Comparison of ENCODE assay signal across 23 cellular contexts in genomic region chr3:184945886-184946625, GRCh38.
"Had no signal": no experiment of that assay in that cellular context is flagged by ENCODE, and none has a peak within 500 bp of the region (broad histone marks: within the 10 kb centered on the region; RNA-seq: fewer than 3 reads in every experiment).

No MANE protein-coding gene starts in this region.

- H3K4me2 ChIP-seq: neural progenitor cell, smooth muscle cell had no signal

- ATAC-seq: gastroesophageal sphincter; left colon; naive thymus-derived CD4-positive, alpha-beta T cell; stimulated activated memory B cell treated with anti-CD40 and anti-IgM and Interleukin-4, amounts not matched to agents 10 μg/mL and 1 μg/mL and 100 μg/mL, for 72 hours had no signal

- H3K4me3 Mint-ChIP-seq: activated B cell treated with CpG ODN at 0.5 μM for 24 hours; activated CD4-positive, alpha-beta memory T cell treated with anti-CD3 and anti-CD28 coated beads for 36 hours; activated naive CD8-positive, alpha-beta T cell treated with anti-CD3 and anti-CD28 coated beads, Interleukin-2, amount 10 ng/mL, durations not matched to agents 7 days and 5 days; naive thymus-derived CD4-positive, alpha-beta T cell; neural progenitor cell; stimulated activated memory B cell treated with anti-CD40 and anti-IgM and Interleukin-4, amounts not matched to agents 10 μg/mL and 1 μg/mL and 100 μg/mL, for 72 hours had no signal

- H3K4me1 Mint-ChIP-seq: activated B cell treated with CpG ODN at 0.5 μM for 24 hours, neural progenitor cell had no signal

- H3K36me3 ChIP-seq: neural progenitor cell had no signal

- H3K27me3 ChIP-seq: gastroesophageal sphincter, neural progenitor cell, sigmoid colon, stomach, suprapubic skin, tibial nerve had no signal

- H3K9ac ChIP-seq: neural progenitor cell had no signal

- H2AFZ ChIP-seq: neural progenitor cell had no signal

- H3K4me1 ChIP-seq: gastroesophageal sphincter, sigmoid colon, stomach, suprapubic skin, tibial nerve had no signal

- H3K27ac ChIP-seq: epithelial cell of prostate, gastroesophageal sphincter, neural progenitor cell, sigmoid colon, stomach, suprapubic skin, tibial nerve had no signal

- H3K9me3 ChIP-seq: gastroesophageal sphincter, sigmoid colon, stomach, suprapubic skin, tibial nerve had no signal

- H3K27ac Mint-ChIP-seq: activated B cell treated with CpG ODN at 0.5 μM for 24 hours; activated CD4-positive, alpha-beta memory T cell treated with anti-CD3 and anti-CD28 coated beads for 36 hours; activated naive CD8-positive, alpha-beta T cell treated with anti-CD3 and anti-CD28 coated beads, Interleukin-2, amount 10 ng/mL, durations not matched to agents 7 days and 5 days; neural progenitor cell; stimulated activated memory B cell treated with anti-CD40 and anti-IgM and Interleukin-4, amounts not matched to agents 10 μg/mL and 1 μg/mL and 100 μg/mL, for 72 hours had no signal

- DNase-seq: activated B cell treated with CpG ODN at 0.5 μM for 24 hours; activated CD4-positive, alpha-beta memory T cell treated with anti-CD3 and anti-CD28 coated beads for 36 hours; activated CD4-positive, alpha-beta T cell treated with anti-CD3 and anti-CD28 coated beads for 4 hours; activated naive CD4-positive, alpha-beta T cell treated with Interleukin-2 at 50 U/mL for 16 hours; activated naive CD8-positive, alpha-beta T cell treated with anti-CD3 and anti-CD28 coated beads, Interleukin-2, amount 10 ng/mL, durations not matched to agents 7 days and 5 days; activated T-cell treated with anti-CD3 and anti-CD28 coated beads, Interleukin-2, amount 50 U/mL, for 48 hours; amygdala; cortex of kidney; head of caudate nucleus; islet precursor cell; left colon; naive thymus-derived CD4-positive, alpha-beta T cell; sigmoid colon; stimulated activated CD4-positive, alpha-beta T cell treated with anti-CD3 and anti-CD28 coated beads, Interleukin-15, amount 100 ng/mL, for 24 hours; stomach had no signal

- H3K9me3 Mint-ChIP-seq: activated B cell treated with CpG ODN at 0.5 μM for 24 hours; activated CD4-positive, alpha-beta memory T cell treated with anti-CD3 and anti-CD28 coated beads for 36 hours; activated naive CD8-positive, alpha-beta T cell treated with anti-CD3 and anti-CD28 coated beads, Interleukin-2, amount 10 ng/mL, durations not matched to agents 7 days and 5 days; naive thymus-derived CD4-positive, alpha-beta T cell; neural progenitor cell; stimulated activated memory B cell treated with anti-CD40 and anti-IgM and Interleukin-4, amounts not matched to agents 10 μg/mL and 1 μg/mL and 100 μg/mL, for 72 hours had no signal

- H3K4me3 ChIP-seq: gastroesophageal sphincter, lung, neural progenitor cell, sigmoid colon, smooth muscle cell, stomach, suprapubic skin, tibial nerve had no signal

- H3K27me3 Mint-ChIP-seq: activated B cell treated with CpG ODN at 0.5 μM for 24 hours; activated CD4-positive, alpha-beta memory T cell treated with anti-CD3 and anti-CD28 coated beads for 36 hours; activated naive CD8-positive, alpha-beta T cell treated with anti-CD3 and anti-CD28 coated beads, Interleukin-2, amount 10 ng/mL, durations not matched to agents 7 days and 5 days; naive thymus-derived CD4-positive, alpha-beta T cell; stimulated activated memory B cell treated with anti-CD40 and anti-IgM and Interleukin-4, amounts not matched to agents 10 μg/mL and 1 μg/mL and 100 μg/mL, for 72 hours had no signal
